In the genomic region with DNA sequence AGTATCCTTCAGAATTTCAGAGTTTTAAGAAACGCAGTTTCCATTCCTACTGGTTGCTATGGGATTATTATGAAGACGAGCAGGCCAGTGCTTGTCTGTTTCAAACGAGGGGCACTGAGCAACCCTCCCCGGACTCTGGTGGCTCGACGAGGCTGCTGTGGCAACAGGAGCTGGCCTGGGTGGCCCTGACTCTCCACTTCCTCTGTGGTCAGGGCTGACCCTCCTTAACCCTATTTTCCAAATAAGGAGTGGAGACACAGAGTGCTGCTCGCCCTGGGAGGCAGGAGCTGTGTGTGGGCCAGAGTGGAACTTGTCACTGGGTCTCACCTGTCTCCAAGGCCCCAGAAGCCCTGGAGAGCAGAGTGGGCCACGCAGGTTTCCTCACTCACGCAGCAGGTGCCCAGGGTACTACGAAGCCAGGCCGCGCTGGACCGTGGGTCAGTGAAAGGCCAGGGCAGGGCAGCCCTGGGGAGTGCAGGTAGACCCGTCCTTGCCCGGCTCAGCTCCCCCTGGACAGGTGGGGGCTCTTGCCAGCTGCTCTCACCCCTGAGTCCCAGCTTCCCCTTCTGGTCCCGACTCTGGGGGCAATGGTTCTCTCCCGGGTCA, we compare ENCODE assay signal across 1 cellular context.
TF ChIP-seq lines count a peak whose summit lies in the region.

No MANE protein-coding gene starts in this region.

TF ChIP-seq in K562, 482 proteins besides CTCF, POLR2A, EP300 and RAD21:
- TF ChIP-seq RFX1 (IDR thresholded peaks at IDR 0.05) (peak; percentile 6; the same call in 1 of the 2 replicates), KDM4B (IDR thresholded peaks at IDR 0.05; ENCODE audit: borderline replicate concordance in 2 of 2, low read depth in 1 of 2) (0 out of 4 replicates have a peak, but pooled peaks of 1 of the 2 experiments have one; percentile 45), SPI1 (IDR thresholded peaks at IDR 0.05; ENCODE audit: borderline replicate concordance, low read depth, low read length) (peak; percentile 59; the same call in 1 of the 2 replicates), TAL1 (IDR thresholded peaks at IDR 0.05) (no peak)
